Comparison of ENCODE assay signal across 8 cellular contexts in genomic region chr7:17041324-17041723, GRCh38.
DNase-seq lines count a peak whose midpoint lies in the region; ATAC-seq, FAIRE-seq and TF ChIP-seq lines count a peak whose summit lies in the region.

No MANE protein-coding gene starts in this region.

- no peaks in the 10 kb centered on the region; a peak in 1 of 4 replicates for H3K9me3 ChIP-seq in H1 (ENCODE audit: insufficient read depth in 2 of 2, low read depth in 1 of 2, low read length in 1 of 2)

- peak overlapping the region; percentile 56 for H2AFZ ChIP-seq in H1 (ENCODE audit: low read length)

- H2AK5ac ChIP-seq in H1 (ENCODE audit: low read depth, low read length) = no peak overlapping the region

- H3K79me2 ChIP-seq in H1 (ENCODE audit: control insufficient read depth in 1 of 2, insufficient read depth in 2 of 2, low read length in 2 of 2) = no peaks in the 10 kb centered on the region

- no peaks in the 10 kb centered on the region for H3K27me3 ChIP-seq in H1 (replicated peaks in 1 of 4; ENCODE audit: control insufficient read depth in 3 of 4, extremely low read depth in 1 of 4, insufficient read depth in 3 of 4, low read length in 3 of 4)

- no peaks in the 10 kb centered on the region for H3K23me2 ChIP-seq in H1 (ENCODE audit: low read depth, low read length)

- H3K4me3 ChIP-seq in H1 (ENCODE audit: extremely low read depth in 1 of 4, insufficient read depth in 2 of 4, low read depth in 3 of 4, low read length in 4 of 4) = no peak overlapping the region

- no peak for TF ChIP-seq EP300 in H1 (IDR thresholded peaks at IDR 0.05; ENCODE audit: borderline replicate concordance in 1 of 2, low read depth in 2 of 2, low read length in 2 of 2)

- peak; percentile 81 for ATAC-seq in omental fat pad (ENCODE audit: low FRiP score)
- no peak for ATAC-seq in HG03045 (IDR thresholded peaks at IDR 0.05; ENCODE audit: unreplicated experiment)

- no peak overlapping the region for H3K14ac ChIP-seq in H1 (ENCODE audit: insufficient read length)

- H4K91ac ChIP-seq in H1 (replicated peaks; ENCODE audit: insufficient read length, low read length) = no peak overlapping the region

- H2BK5ac ChIP-seq in H1 (ENCODE audit: low read depth, low read length) = no peak overlapping the region

- no peak overlapping the region for H3K27ac ChIP-seq in H1 (ENCODE audit: low read depth, low read length)

- no peak overlapping the region for H3K9ac ChIP-seq in H1 (replicated peaks in 1 of 4; ENCODE audit: extremely low read depth in 1 of 4, low read depth in 3 of 4, low read length in 3 of 4)

- TF ChIP-seq CTCF in H1 (IDR thresholded peaks at IDR 0.05; ENCODE audit: control extremely low read depth in 1 of 3, insufficient read depth in 1 of 3, low read depth in 1 of 3, low read length in 3 of 3) (no peak), omental fat pad (IDR thresholded peaks at IDR 0.05) (no peak), GM20000 (IDR thresholded peaks at IDR 0.05; ENCODE audit: extremely low read depth, missing control alignments) (no peak)

- no peak overlapping the region for H3K18ac ChIP-seq in H1 (ENCODE audit: extremely low read depth, low read length)

- no peak overlapping the region for H2BK20ac ChIP-seq in H1 (ENCODE audit: low read length)

- H3K4ac ChIP-seq in H1 (replicated peaks; ENCODE audit: insufficient read length, low read depth, low read length) = no peak overlapping the region

- POLR2A ChIA-PET in H1 (lab: Charles Lee; ENCODE audit: partially characterized antibody) = no interaction called here

- H2BK15ac ChIP-seq in H1 (ENCODE audit: low read length) = no peak overlapping the region

- no peaks in the 10 kb centered on the region for H3K79me1 ChIP-seq in H1 (ENCODE audit: low read depth, low read length)

- no peak overlapping the region for H4K5ac ChIP-seq in H1 (ENCODE audit: insufficient read length, low read depth, low read length)

- H4K8ac ChIP-seq in H1 (ENCODE audit: extremely low read depth, insufficient read depth, low read length) = no peak overlapping the region

- H2BK120ac ChIP-seq in H1 (replicated peaks; ENCODE audit: low read depth, low read length) = no peak overlapping the region

- no peaks in the 10 kb centered on the region for H3K4me1 ChIP-seq in H1 (replicated peaks in 1 of 4; ENCODE audit: control insufficient read depth in 3 of 4, insufficient read depth in 4 of 4, low read length in 3 of 4)

- TF ChIP-seq POLR2A in H1 (IDR thresholded peaks at IDR 0.05; ENCODE audit: control extremely low read depth in 1 of 2, low read depth in 2 of 2, low read length in 2 of 2) = no peak

- CTCF ChIA-PET in H1 (lab: Charles Lee; ENCODE audit: partially characterized antibody) = no interaction called here

- H3K36me3 ChIP-seq in H1 (ENCODE audit: control insufficient read depth in 2 of 4, insufficient read depth in 4 of 4, low read length in 3 of 4) = no peaks in the 10 kb centered on the region

- no peak overlapping the region for H3K56ac ChIP-seq in H1 (replicated peaks; ENCODE audit: insufficient read length, low read depth, low read length)

- no peak for FAIRE-seq in H1 (lab: Jason Lieb, UNC)

- H4K20me1 ChIP-seq in H1 (replicated peaks in 1 of 2; ENCODE audit: control insufficient read depth in 1 of 2, insufficient read depth in 2 of 2, low read length in 2 of 2) = no peaks in the 10 kb centered on the region

- no peak for TF ChIP-seq RAD21 in H1 (IDR thresholded peaks at IDR 0.05 in 1 of 2, conservative IDR thresholded peaks at IDR 0.05 in 1 of 2; ENCODE audit: low read depth in 2 of 2, low read length in 2 of 2)

- H3K23ac ChIP-seq in H1 (ENCODE audit: insufficient read length) = no peak overlapping the region

- WGBS in H1 (ENCODE audit: extremely low coverage in 1 of 2, insufficient coverage in 1 of 2, insufficient read length in 1 of 2, insufficient replicate concordance in 2 of 2, low coverage in 1 of 2, low lambda C conversion rate in 2 of 2, missing lambda C conversion rate in 1 of 2), 2 experiments = 77% methylated on average over 2 of the region's 2 CpGs; no CpG with 5 or more reads in 1 of the 2 experiments

- H3K4me2 ChIP-seq in H1 (ENCODE audit: insufficient read depth in 1 of 2, low read depth in 2 of 2, low read length in 2 of 2) = no peak overlapping the region

- H2BK12ac ChIP-seq in H1 (ENCODE audit: low read depth, low read length) = no peak overlapping the region

- DNase-seq in EL (peak; percentile 90), NCI-H774 (lab: John Stamatoyannopoulos, UW) (peak; percentile 42), H1 (ENCODE audit: low read depth in 1 of 2, low spot score in 2 of 2) (no peak), omental fat pad (ENCODE audit: low spot score) (no peak), NCI-H510A (lab: John Stamatoyannopoulos, UW) (no peak), GM20000 (ENCODE audit: low spot score) (no peak), NCI-H526 (lab: John Stamatoyannopoulos, UW) (no peak)

TF ChIP-seq in H1, 55 proteins besides CTCF, POLR2A, EP300 and RAD21:
- TF ChIP-seq CEBPB (IDR thresholded peaks at IDR 0.05; ENCODE audit: low read depth, low read length) (no peak), MAFK (IDR thresholded peaks at IDR 0.05; ENCODE audit: low read depth, low read length) (no peak), JUN (IDR thresholded peaks at IDR 0.05; ENCODE audit: low read depth, low read length) (no peak), ASH2L (IDR thresholded peaks at IDR 0.05; ENCODE audit: low read length) (no peak), POLR2AphosphoS5 (IDR thresholded peaks at IDR 0.05; ENCODE audit: low read depth, low read length) (no peak), TCF12 (IDR thresholded peaks at IDR 0.05; ENCODE audit: low read depth, low read length) (no peak)

Comparison
In these comparisons a context has a peak if more than half of its experiments do, and no peak if none do; other contexts are left out.
1. DNase-seq: peak in EL (single experiment) and NCI-H774 (single experiment); none in H1 (0 of 2), omental fat pad (single experiment), NCI-H510A (single experiment), GM20000 (single experiment) and NCI-H526 (0 of 2).